In genomic region chr1:205056188-205056611, GRCh38 we compare ENCODE assay signal across 1 cellular context.
TF ChIP-seq lines count a peak whose summit lies in the region.

No MANE protein-coding gene starts in this region.

TF ChIP-seq in H1, 55 proteins besides CTCF, POLR2A, EP300 and RAD21 (continued from another document):
- TF ChIP-seq, protein P1, sequence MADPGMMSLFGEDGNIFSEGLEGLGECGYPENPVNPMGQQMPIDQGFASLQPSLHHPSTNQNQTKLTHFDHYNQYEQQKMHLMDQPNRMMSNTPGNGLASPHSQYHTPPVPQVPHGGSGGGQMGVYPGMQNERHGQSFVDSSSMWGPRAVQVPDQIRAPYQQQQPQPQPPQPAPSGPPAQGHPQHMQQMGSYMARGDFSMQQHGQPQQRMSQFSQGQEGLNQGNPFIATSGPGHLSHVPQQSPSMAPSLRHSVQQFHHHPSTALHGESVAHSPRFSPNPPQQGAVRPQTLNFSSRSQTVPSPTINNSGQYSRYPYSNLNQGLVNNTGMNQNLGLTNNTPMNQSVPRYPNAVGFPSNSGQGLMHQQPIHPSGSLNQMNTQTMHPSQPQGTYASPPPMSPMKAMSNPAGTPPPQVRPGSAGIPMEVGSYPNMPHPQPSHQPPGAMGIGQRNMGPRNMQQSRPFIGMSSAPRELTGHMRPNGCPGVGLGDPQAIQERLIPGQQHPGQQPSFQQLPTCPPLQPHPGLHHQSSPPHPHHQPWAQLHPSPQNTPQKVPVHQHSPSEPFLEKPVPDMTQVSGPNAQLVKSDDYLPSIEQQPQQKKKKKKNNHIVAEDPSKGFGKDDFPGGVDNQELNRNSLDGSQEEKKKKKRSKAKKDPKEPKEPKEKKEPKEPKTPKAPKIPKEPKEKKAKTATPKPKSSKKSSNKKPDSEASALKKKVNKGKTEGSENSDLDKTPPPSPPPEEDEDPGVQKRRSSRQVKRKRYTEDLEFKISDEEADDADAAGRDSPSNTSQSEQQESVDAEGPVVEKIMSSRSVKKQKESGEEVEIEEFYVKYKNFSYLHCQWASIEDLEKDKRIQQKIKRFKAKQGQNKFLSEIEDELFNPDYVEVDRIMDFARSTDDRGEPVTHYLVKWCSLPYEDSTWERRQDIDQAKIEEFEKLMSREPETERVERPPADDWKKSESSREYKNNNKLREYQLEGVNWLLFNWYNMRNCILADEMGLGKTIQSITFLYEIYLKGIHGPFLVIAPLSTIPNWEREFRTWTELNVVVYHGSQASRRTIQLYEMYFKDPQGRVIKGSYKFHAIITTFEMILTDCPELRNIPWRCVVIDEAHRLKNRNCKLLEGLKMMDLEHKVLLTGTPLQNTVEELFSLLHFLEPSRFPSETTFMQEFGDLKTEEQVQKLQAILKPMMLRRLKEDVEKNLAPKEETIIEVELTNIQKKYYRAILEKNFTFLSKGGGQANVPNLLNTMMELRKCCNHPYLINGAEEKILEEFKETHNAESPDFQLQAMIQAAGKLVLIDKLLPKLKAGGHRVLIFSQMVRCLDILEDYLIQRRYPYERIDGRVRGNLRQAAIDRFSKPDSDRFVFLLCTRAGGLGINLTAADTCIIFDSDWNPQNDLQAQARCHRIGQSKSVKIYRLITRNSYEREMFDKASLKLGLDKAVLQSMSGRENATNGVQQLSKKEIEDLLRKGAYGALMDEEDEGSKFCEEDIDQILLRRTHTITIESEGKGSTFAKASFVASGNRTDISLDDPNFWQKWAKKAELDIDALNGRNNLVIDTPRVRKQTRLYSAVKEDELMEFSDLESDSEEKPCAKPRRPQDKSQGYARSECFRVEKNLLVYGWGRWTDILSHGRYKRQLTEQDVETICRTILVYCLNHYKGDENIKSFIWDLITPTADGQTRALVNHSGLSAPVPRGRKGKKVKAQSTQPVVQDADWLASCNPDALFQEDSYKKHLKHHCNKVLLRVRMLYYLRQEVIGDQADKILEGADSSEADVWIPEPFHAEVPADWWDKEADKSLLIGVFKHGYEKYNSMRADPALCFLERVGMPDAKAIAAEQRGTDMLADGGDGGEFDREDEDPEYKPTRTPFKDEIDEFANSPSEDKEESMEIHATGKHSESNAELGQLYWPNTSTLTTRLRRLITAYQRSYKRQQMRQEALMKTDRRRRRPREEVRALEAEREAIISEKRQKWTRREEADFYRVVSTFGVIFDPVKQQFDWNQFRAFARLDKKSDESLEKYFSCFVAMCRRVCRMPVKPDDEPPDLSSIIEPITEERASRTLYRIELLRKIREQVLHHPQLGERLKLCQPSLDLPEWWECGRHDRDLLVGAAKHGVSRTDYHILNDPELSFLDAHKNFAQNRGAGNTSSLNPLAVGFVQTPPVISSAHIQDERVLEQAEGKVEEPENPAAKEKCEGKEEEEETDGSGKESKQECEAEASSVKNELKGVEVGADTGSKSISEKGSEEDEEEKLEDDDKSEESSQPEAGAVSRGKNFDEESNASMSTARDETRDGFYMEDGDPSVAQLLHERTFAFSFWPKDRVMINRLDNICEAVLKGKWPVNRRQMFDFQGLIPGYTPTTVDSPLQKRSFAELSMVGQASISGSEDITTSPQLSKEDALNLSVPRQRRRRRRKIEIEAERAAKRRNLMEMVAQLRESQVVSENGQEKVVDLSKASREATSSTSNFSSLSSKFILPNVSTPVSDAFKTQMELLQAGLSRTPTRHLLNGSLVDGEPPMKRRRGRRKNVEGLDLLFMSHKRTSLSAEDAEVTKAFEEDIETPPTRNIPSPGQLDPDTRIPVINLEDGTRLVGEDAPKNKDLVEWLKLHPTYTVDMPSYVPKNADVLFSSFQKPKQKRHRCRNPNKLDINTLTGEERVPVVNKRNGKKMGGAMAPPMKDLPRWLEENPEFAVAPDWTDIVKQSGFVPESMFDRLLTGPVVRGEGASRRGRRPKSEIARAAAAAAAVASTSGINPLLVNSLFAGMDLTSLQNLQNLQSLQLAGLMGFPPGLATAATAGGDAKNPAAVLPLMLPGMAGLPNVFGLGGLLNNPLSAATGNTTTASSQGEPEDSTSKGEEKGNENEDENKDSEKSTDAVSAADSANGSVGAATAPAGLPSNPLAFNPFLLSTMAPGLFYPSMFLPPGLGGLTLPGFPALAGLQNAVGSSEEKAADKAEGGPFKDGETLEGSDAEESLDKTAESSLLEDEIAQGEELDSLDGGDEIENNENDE (IDR thresholded peaks at IDR 0.05; ENCODE audit: insufficient replicate concordance, low read length) = no peak
- no peak for TF ChIP-seq RXRA (IDR thresholded peaks at IDR 0.05; ENCODE audit: insufficient read depth, low read depth, low read length)
